In the genomic region with DNA sequence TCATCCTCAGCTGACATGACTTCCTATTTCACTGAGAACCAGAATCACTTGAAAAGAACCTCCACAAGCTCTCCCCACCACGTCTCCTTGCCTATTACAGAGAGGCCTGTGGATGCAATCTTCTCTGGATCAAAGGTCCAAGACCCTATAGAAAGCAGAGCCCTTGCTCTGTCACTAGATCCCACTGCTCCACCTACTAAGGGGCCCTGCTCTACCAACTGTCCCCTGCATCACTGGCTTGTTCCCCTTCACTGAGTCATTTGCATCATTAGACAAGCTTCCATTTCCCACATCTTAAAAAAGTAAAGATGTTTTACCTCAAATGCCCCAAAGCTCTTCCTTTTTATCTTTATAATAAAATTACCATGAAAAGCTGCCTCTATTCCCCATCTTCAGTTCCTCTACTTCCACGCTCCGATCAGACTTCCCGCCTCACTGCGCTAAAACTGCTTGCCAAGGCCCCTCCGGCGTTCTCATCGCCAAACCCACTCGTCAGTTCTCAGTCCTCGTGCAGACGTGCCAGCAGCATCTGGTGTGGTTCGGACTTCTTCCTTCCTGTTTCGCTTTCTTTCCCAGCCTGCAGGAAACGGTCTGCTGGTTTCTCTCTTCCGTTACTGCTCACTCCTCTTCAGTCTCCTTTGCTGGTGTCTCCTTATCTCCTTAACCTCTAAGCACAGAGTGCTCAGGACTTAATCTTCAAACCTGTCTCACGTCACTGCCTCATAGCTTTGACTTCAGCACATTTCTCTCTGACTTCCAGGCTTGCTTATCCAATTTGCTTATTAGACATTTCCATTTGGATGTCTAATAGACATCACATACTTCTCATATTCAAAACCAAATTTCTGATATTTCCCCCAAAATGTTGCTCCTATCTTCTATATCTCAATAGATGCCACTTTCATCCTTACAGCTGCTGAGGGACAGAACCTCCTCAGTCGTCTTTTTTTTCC, we compare ENCODE assay signal across 1 cellular context.
TF ChIP-seq lines count a peak whose summit lies in the region.

No MANE protein-coding gene starts in this region.

TF ChIP-seq in K562, 482 proteins besides CTCF, POLR2A, EP300 and RAD21 (continued from another document and continues in another):
- TF ChIP-seq SAFB2 (IDR thresholded peaks at IDR 0.05; ENCODE audit: borderline replicate concordance, low read depth, low read length, severe bottlenecking) (no peak), HNRNPUL1 (IDR thresholded peaks at IDR 0.05; ENCODE audit: low read length) (no peak), ZNF175 (CRISPR knock-in tag; IDR thresholded peaks at IDR 0.05; ENCODE audit: low read depth) (0 out of 2 replicates have a peak, but pooled peaks have one; percentile 25), ATF1 (CRISPR knock-in tag; IDR thresholded peaks at IDR 0.05) (no peak), ATF1 (tag; IDR thresholded peaks at IDR 0.05) (peak; percentile 52), ZNF766 (CRISPR knock-in tag; conservative IDR thresholded peaks at IDR 0.05) (peak; percentile 60; the same call in 1 of the 2 replicates), ETV1 (tag; conservative IDR thresholded peaks at IDR 0.05; ENCODE audit: low read depth) (peak; percentile 79), POLR2B (IDR thresholded peaks at IDR 0.05; ENCODE audit: low read depth, partially characterized antibody) (no peak)
- TF ChIP-seq, protein P1, sequence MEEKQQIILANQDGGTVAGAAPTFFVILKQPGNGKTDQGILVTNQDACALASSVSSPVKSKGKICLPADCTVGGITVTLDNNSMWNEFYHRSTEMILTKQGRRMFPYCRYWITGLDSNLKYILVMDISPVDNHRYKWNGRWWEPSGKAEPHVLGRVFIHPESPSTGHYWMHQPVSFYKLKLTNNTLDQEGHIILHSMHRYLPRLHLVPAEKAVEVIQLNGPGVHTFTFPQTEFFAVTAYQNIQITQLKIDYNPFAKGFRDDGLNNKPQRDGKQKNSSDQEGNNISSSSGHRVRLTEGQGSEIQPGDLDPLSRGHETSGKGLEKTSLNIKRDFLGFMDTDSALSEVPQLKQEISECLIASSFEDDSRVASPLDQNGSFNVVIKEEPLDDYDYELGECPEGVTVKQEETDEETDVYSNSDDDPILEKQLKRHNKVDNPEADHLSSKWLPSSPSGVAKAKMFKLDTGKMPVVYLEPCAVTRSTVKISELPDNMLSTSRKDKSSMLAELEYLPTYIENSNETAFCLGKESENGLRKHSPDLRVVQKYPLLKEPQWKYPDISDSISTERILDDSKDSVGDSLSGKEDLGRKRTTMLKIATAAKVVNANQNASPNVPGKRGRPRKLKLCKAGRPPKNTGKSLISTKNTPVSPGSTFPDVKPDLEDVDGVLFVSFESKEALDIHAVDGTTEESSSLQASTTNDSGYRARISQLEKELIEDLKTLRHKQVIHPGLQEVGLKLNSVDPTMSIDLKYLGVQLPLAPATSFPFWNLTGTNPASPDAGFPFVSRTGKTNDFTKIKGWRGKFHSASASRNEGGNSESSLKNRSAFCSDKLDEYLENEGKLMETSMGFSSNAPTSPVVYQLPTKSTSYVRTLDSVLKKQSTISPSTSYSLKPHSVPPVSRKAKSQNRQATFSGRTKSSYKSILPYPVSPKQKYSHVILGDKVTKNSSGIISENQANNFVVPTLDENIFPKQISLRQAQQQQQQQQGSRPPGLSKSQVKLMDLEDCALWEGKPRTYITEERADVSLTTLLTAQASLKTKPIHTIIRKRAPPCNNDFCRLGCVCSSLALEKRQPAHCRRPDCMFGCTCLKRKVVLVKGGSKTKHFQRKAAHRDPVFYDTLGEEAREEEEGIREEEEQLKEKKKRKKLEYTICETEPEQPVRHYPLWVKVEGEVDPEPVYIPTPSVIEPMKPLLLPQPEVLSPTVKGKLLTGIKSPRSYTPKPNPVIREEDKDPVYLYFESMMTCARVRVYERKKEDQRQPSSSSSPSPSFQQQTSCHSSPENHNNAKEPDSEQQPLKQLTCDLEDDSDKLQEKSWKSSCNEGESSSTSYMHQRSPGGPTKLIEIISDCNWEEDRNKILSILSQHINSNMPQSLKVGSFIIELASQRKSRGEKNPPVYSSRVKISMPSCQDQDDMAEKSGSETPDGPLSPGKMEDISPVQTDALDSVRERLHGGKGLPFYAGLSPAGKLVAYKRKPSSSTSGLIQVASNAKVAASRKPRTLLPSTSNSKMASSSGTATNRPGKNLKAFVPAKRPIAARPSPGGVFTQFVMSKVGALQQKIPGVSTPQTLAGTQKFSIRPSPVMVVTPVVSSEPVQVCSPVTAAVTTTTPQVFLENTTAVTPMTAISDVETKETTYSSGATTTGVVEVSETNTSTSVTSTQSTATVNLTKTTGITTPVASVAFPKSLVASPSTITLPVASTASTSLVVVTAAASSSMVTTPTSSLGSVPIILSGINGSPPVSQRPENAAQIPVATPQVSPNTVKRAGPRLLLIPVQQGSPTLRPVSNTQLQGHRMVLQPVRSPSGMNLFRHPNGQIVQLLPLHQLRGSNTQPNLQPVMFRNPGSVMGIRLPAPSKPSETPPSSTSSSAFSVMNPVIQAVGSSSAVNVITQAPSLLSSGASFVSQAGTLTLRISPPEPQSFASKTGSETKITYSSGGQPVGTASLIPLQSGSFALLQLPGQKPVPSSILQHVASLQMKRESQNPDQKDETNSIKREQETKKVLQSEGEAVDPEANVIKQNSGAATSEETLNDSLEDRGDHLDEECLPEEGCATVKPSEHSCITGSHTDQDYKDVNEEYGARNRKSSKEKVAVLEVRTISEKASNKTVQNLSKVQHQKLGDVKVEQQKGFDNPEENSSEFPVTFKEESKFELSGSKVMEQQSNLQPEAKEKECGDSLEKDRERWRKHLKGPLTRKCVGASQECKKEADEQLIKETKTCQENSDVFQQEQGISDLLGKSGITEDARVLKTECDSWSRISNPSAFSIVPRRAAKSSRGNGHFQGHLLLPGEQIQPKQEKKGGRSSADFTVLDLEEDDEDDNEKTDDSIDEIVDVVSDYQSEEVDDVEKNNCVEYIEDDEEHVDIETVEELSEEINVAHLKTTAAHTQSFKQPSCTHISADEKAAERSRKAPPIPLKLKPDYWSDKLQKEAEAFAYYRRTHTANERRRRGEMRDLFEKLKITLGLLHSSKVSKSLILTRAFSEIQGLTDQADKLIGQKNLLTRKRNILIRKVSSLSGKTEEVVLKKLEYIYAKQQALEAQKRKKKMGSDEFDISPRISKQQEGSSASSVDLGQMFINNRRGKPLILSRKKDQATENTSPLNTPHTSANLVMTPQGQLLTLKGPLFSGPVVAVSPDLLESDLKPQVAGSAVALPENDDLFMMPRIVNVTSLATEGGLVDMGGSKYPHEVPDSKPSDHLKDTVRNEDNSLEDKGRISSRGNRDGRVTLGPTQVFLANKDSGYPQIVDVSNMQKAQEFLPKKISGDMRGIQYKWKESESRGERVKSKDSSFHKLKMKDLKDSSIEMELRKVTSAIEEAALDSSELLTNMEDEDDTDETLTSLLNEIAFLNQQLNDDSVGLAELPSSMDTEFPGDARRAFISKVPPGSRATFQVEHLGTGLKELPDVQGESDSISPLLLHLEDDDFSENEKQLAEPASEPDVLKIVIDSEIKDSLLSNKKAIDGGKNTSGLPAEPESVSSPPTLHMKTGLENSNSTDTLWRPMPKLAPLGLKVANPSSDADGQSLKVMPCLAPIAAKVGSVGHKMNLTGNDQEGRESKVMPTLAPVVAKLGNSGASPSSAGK (IDR thresholded peaks at IDR 0.05), result peak; percentile 96
- TF ChIP-seq, protein P2, sequence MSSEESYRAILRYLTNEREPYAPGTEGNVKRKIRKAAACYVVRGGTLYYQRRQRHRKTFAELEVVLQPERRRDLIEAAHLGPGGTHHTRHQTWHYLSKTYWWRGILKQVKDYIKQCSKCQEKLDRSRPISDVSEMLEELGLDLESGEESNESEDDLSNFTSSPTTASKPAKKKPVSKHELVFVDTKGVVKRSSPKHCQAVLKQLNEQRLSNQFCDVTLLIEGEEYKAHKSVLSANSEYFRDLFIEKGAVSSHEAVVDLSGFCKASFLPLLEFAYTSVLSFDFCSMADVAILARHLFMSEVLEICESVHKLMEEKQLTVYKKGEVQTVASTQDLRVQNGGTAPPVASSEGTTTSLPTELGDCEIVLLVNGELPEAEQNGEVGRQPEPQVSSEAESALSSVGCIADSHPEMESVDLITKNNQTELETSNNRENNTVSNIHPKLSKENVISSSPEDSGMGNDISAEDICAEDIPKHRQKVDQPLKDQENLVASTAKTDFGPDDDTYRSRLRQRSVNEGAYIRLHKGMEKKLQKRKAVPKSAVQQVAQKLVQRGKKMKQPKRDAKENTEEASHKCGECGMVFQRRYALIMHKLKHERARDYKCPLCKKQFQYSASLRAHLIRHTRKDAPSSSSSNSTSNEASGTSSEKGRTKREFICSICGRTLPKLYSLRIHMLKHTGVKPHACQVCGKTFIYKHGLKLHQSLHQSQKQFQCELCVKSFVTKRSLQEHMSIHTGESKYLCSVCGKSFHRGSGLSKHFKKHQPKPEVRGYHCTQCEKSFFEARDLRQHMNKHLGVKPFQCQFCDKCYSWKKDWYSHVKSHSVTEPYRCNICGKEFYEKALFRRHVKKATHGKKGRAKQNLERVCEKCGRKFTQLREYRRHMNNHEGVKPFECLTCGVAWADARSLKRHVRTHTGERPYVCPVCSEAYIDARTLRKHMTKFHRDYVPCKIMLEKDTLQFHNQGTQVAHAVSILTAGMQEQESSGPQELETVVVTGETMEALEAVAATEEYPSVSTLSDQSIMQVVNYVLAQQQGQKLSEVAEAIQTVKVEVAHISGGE (CRISPR knock-in tag; IDR thresholded peaks at IDR 0.05), result peak in 1 of 3 experiments; percentile 52; a peak in 1 of 6 replicates
- TF ChIP-seq, protein P3, sequence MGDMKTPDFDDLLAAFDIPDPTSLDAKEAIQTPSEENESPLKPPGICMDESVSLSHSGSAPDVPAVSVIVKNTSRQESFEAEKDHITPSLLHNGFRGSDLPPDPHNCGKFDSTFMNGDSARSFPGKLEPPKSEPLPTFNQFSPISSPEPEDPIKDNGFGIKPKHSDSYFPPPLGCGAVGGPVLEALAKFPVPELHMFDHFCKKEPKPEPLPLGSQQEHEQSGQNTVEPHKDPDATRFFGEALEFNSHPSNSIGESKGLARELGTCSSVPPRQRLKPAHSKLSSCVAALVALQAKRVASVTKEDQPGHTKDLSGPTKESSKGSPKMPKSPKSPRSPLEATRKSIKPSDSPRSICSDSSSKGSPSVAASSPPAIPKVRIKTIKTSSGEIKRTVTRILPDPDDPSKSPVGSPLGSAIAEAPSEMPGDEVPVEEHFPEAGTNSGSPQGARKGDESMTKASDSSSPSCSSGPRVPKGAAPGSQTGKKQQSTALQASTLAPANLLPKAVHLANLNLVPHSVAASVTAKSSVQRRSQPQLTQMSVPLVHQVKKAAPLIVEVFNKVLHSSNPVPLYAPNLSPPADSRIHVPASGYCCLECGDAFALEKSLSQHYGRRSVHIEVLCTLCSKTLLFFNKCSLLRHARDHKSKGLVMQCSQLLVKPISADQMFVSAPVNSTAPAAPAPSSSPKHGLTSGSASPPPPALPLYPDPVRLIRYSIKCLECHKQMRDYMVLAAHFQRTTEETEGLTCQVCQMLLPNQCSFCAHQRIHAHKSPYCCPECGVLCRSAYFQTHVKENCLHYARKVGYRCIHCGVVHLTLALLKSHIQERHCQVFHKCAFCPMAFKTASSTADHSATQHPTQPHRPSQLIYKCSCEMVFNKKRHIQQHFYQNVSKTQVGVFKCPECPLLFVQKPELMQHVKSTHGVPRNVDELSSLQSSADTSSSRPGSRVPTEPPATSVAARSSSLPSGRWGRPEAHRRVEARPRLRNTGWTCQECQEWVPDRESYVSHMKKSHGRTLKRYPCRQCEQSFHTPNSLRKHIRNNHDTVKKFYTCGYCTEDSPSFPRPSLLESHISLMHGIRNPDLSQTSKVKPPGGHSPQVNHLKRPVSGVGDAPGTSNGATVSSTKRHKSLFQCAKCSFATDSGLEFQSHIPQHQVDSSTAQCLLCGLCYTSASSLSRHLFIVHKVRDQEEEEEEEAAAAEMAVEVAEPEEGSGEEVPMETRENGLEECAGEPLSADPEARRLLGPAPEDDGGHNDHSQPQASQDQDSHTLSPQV (IDR thresholded peaks at IDR 0.05), result 0 out of 2 replicates have a peak, but pooled peaks have one; percentile 44
- TF ChIP-seq, protein P4, sequence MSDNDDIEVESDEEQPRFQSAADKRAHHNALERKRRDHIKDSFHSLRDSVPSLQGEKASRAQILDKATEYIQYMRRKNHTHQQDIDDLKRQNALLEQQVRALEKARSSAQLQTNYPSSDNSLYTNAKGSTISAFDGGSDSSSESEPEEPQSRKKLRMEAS (CRISPR knock-in tag; IDR thresholded peaks at IDR 0.05), result peak; percentile 76
- TF ChIP-seq, protein P5, sequence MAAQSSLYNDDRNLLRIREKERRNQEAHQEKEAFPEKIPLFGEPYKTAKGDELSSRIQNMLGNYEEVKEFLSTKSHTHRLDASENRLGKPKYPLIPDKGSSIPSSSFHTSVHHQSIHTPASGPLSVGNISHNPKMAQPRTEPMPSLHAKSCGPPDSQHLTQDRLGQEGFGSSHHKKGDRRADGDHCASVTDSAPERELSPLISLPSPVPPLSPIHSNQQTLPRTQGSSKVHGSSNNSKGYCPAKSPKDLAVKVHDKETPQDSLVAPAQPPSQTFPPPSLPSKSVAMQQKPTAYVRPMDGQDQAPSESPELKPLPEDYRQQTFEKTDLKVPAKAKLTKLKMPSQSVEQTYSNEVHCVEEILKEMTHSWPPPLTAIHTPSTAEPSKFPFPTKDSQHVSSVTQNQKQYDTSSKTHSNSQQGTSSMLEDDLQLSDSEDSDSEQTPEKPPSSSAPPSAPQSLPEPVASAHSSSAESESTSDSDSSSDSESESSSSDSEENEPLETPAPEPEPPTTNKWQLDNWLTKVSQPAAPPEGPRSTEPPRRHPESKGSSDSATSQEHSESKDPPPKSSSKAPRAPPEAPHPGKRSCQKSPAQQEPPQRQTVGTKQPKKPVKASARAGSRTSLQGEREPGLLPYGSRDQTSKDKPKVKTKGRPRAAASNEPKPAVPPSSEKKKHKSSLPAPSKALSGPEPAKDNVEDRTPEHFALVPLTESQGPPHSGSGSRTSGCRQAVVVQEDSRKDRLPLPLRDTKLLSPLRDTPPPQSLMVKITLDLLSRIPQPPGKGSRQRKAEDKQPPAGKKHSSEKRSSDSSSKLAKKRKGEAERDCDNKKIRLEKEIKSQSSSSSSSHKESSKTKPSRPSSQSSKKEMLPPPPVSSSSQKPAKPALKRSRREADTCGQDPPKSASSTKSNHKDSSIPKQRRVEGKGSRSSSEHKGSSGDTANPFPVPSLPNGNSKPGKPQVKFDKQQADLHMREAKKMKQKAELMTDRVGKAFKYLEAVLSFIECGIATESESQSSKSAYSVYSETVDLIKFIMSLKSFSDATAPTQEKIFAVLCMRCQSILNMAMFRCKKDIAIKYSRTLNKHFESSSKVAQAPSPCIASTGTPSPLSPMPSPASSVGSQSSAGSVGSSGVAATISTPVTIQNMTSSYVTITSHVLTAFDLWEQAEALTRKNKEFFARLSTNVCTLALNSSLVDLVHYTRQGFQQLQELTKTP (IDR thresholded peaks at IDR 0.05; ENCODE audit: low read depth in 1 of 2, partially characterized antibody in 2 of 2), result no peak
- TF ChIP-seq, protein P6, sequence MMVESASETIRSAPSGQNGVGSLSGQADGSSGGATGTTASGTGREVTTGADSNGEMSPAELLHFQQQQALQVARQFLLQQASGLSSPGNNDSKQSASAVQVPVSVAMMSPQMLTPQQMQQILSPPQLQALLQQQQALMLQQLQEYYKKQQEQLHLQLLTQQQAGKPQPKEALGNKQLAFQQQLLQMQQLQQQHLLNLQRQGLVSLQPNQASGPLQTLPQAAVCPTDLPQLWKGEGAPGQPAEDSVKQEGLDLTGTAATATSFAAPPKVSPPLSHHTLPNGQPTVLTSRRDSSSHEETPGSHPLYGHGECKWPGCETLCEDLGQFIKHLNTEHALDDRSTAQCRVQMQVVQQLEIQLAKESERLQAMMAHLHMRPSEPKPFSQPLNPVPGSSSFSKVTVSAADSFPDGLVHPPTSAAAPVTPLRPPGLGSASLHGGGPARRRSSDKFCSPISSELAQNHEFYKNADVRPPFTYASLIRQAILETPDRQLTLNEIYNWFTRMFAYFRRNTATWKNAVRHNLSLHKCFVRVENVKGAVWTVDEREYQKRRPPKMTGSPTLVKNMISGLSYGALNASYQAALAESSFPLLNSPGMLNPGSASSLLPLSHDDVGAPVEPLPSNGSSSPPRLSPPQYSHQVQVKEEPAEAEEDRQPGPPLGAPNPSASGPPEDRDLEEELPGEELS (CRISPR knock-in tag; IDR thresholded peaks at IDR 0.05; ENCODE audit: borderline replicate concordance), result no peak
